17 cellular contexts compared by ENCODE assay signal in genomic region chr10:132884691-132885271, GRCh38. TPM values are rescaled to one million over a fixed set of nuclear protein-coding genes. Genes with fewer than 3 reads are reported as not detected.
"Had no signal": no experiment of that assay in that cellular context is flagged by ENCODE, and none has a peak within 500 bp of the region (broad histone marks: within the 10 kb centered on the region; RNA-seq: fewer than 3 reads in every experiment).

No MANE protein-coding gene starts in this region.

- H3K9me3 Mint-ChIP-seq: activated CD8-positive, alpha-beta T cell treated with anti-CD3 and anti-CD28 coated beads for 36 hours; activated T-helper 1 cell treated with anti-CD3 and anti-CD28 coated beads, Interleukin-12 subunit alpha, Interleukin-12 subunit beta, Interleukin-2, Interleukin-4 antibody, amounts not matched to agents 30 ng/mL and 10 ng/mL and 1 ng/mL, durations not matched to agents 14 hours and 24 hours and 36 hours; nephron progenitor cell had no signal

- H3K4me1 ChIP-seq: adrenal gland, pancreas, uterus had no signal

- DNase-seq: activated CD8-positive, alpha-beta memory T cell treated with anti-CD3 and anti-CD28 coated beads, Interleukin-2, amount 50 U/mL, for 4 hours; activated CD8-positive, alpha-beta T cell treated with anti-CD3 and anti-CD28 coated beads for 36 hours; activated naive CD4-positive, alpha-beta T cell treated with anti-CD3 and anti-CD28 coated beads, Interleukin-2, amount 50 U/mL, for 16 hours; adrenal gland; central memory CD4-positive, alpha-beta T cell; cortex of kidney; effector memory CD4-positive, alpha-beta T cell; hippocampal formation; mammary epithelial cell; nephron progenitor cell; stimulated activated CD4-positive, alpha-beta T cell treated with anti-CD3 and anti-CD28 coated beads, Interleukin-12 subunit alpha, Interleukin-12 subunit beta, amount 100 ng/mL, for 4 hours; stimulated activated naive CD4-positive, alpha-beta T cell; T-helper 9 cell had no signal

- H3K4me3 Mint-ChIP-seq: activated CD8-positive, alpha-beta T cell treated with anti-CD3 and anti-CD28 coated beads for 36 hours; activated T-helper 1 cell treated with anti-CD3 and anti-CD28 coated beads, Interleukin-12 subunit alpha, Interleukin-12 subunit beta, Interleukin-2, Interleukin-4 antibody, amounts not matched to agents 30 ng/mL and 10 ng/mL and 1 ng/mL, durations not matched to agents 14 hours and 24 hours and 36 hours; nephron progenitor cell had no signal

- ATAC-seq: activated CD8-positive, alpha-beta T cell treated with anti-CD3 and anti-CD28 coated beads for 36 hours; pancreas had no signal

- H3K27me3 ChIP-seq: adrenal gland, pancreas, uterus had no signal

- H3K27ac Mint-ChIP-seq: activated CD8-positive, alpha-beta T cell treated with anti-CD3 and anti-CD28 coated beads for 36 hours; activated T-helper 1 cell treated with anti-CD3 and anti-CD28 coated beads, Interleukin-12 subunit alpha, Interleukin-12 subunit beta, Interleukin-2, Interleukin-4 antibody, amounts not matched to agents 30 ng/mL and 10 ng/mL and 1 ng/mL, durations not matched to agents 14 hours and 24 hours and 36 hours; nephron progenitor cell had no signal

- H3K4me3 ChIP-seq: adrenal gland, pancreas, uterus had no signal

- FAIRE-seq: pancreas had no signal

- H3K27me3 Mint-ChIP-seq: activated CD8-positive, alpha-beta T cell treated with anti-CD3 and anti-CD28 coated beads for 36 hours had no signal

- H3K36me3 ChIP-seq: adrenal gland, pancreas, uterus had no signal

- H3K9me3 ChIP-seq: adrenal gland, pancreas, uterus had no signal

- H3K27ac ChIP-seq: adrenal gland, pancreas, uterus had no signal

RNA-seq across cellular contexts. Expression of gene CFAP46, which starts 57.6 kb away (rescaled TPM):
- total RNA-seq: activated T-helper 1 cell treated with anti-CD3 and anti-CD28 coated beads, Interleukin-12 subunit alpha, Interleukin-12 subunit beta, Interleukin-2, Interleukin-4 antibody, amounts not matched to agents 30 ng/mL and 10 ng/mL and 1 ng/mL, durations not matched to agents 14 hours and 24 hours and 36 hours; SK-MEL-5 had no signal
- polyA plus RNA-seq: mammary epithelial cell had no signal
